In genomic region chr15:45276851-45277250, GRCh38 we compare ENCODE assay signal across 8 cellular contexts. TPM values are rescaled to one million over a fixed set of nuclear protein-coding genes. Genes with fewer than 3 reads are reported as not detected.
DNase-seq lines count a peak whose midpoint lies in the region; ATAC-seq and TF ChIP-seq lines count a peak whose summit lies in the region.

No MANE protein-coding gene starts in this region.

- no peak for ATAC-seq in GM18498 (IDR thresholded peaks at IDR 0.05; ENCODE audit: unreplicated experiment)
- no peak for ATAC-seq in GM19455 (IDR thresholded peaks at IDR 0.05; ENCODE audit: unreplicated experiment)

- peaks cover 0 to 13% (median 8%) of the 10 kb centered on the region in 4 donors for H3K4me1 ChIP-seq in tibial artery

- intact Hi-C loops in tibial artery (cut with DNase I; ENCODE audit: low total_unique reads): no loop called here

- no peak overlapping the region for H3K27ac ChIP-seq in tibial artery

- H3K4me3 ChIP-seq in H7 (ENCODE audit: insufficient read depth, low read depth, low read length) (no peak overlapping the region), tibial artery (no peak overlapping the region)

- TF ChIP-seq CTCF in AG09319 (IDR thresholded peaks at IDR 0.05; ENCODE audit: low read depth, low read length): peak; percentile 39
- peak; percentile 28 for TF ChIP-seq CTCF in tibial artery (IDR thresholded peaks at IDR 0.05)

- H3K36me3 ChIP-seq in H7 (replicated peaks; ENCODE audit: control insufficient read depth, insufficient read depth, low read length) (no peaks in the 10 kb centered on the region), tibial artery (no peaks in the 10 kb centered on the region)

- H3K27me3 ChIP-seq in H7 (ENCODE audit: control insufficient read depth, insufficient read depth, low read length) (no peaks in the 10 kb centered on the region; the same call in 1 of the 2 replicates), tibial artery (no peaks in the 10 kb centered on the region)

- H3K9me3 ChIP-seq in tibial artery: no peaks in the 10 kb centered on the region

- DNase-seq in AG09319 (ENCODE audit: extremely low read depth, low read depth) (peak; percentile 2), H7 (peak; percentile 52), RKO (ENCODE audit: low spot score) (peak; percentile 74), fibroblast of peridontal ligament (ENCODE audit: extremely low read depth) (peak; percentile 46), tibial artery (no peak), GDM1 (lab: John Stamatoyannopoulos, UW) (no peak)

RNA-seq across cellular contexts. Expression of gene SLC28A2, which starts 24.8 kb away (rescaled TPM):
- 0.15 TPM in 1 of 2 replicates, not detected in the other for total RNA-seq in H7 (2014; rRNA removed; shearing (Covaris generic))

Comparison
In these comparisons a context has a peak if more than half of its experiments do, and no peak if none do; other contexts are left out.
1. DNase-seq: peak in AG09319 (single experiment), H7 (single experiment), RKO (single experiment) and fibroblast of peridontal ligament (single experiment); none in tibial artery (0 of 2) and GDM1 (single experiment).